10 cellular contexts compared by ENCODE assay signal in the genomic region with DNA sequence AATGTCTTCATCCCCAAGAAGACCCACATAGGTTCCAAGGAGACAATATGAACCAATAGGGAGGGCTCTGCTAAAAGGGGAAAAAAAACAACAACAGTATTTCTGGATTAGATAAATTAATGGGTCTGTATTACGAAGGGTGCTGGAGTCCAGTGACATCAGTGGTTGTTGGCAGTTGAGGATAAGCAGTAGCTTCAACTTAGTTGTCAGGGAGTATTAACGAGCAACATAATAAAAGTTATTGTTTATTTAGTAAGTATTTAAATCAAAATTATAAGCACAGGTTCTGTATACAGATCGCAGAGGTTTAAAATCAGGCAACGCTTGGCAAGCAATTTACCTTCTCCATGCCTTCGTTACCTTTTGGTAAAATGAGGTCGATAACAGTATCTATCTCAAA. TPM values are rescaled to one million over a fixed set of nuclear protein-coding genes. Genes with fewer than 3 reads are reported as not detected.
"Had no signal": no experiment of that assay in that cellular context is flagged by ENCODE, and none has a peak within 500 bp of the region (broad histone marks: within the 10 kb centered on the region; RNA-seq: fewer than 3 reads in every experiment).

No MANE protein-coding gene starts in this region.

- H3K9ac ChIP-seq: GM23248 had no signal

- H3K4me3 ChIP-seq: GM23248, HAP-1, K562 had no signal

- FAIRE-seq: K562 had no signal

- ATAC-seq: HCT116, K562 had no signal

- H2AFZ ChIP-seq: GM23248 had no signal

- H3K36me3 ChIP-seq: HAP-1 had no signal

- H3K4me1 ChIP-seq: HAP-1 had no signal

- H3K27ac ChIP-seq: GM23248, HL-60 had no signal

- H3K9me3 ChIP-seq: HAP-1 had no signal

- DNase-seq: GM23248, GOT3, H7, HFFc6, IMR-90 had no signal

RNA-seq across cellular contexts. Expression of a gene that starts 7.6 kb away (rescaled TPM):
- total RNA-seq: GM23248, HFFc6, HT1080 had no signal
- polyA plus RNA-seq: GM23248, K562 had no signal
